In the genomic region with DNA sequence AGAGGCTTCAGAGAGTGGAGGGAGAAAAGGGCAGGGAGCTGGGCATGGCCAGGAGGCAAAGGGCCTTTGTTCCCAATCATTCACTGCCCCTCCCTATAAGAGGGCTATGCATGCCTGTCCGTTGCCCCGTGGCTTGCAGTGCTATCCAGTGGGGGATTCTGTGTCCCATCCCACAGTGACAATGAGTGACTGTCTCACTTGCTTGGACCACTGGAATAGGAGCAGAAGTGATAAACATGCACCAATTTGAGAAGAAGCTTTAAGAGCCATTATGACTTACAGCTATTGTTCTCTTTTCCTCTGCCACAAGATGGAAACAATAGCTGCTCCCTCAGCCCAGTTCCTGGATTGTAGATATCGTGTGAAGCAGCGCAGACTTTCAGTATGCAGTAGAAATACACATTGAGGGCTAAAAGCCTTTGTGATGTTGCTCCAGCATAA, we compare ENCODE assay signal across 13 cellular contexts. TPM values are rescaled to one million over a fixed set of nuclear protein-coding genes. Genes with fewer than 3 reads are reported as not detected.
DNase-seq lines count a peak whose midpoint lies in the region; ATAC-seq and TF ChIP-seq lines count a peak whose summit lies in the region.
"Had no signal": no experiment of that assay in that cellular context is flagged by ENCODE, and none has a peak within 500 bp of the region (broad histone marks: within the 10 kb centered on the region; RNA-seq: fewer than 3 reads in every experiment).

No MANE protein-coding gene starts in this region.

- H3K36me3 Mint-ChIP-seq in naive thymus-derived CD8-positive, alpha-beta T cell: no peaks in the 10 kb centered on the region
- H3K36me3 Mint-ChIP-seq: activated naive CD8-positive, alpha-beta T cell treated with anti-CD3 and anti-CD28 coated beads, Interleukin-2, amount 10 ng/mL, durations not matched to agents 7 days and 5 days; CD4-positive, alpha-beta memory T cell had no signal

- peak in 7 of 8 donors; percentile 32 to 62 (median 52) for ATAC-seq in heart right ventricle
- no peak for ATAC-seq in Right ventricle myocardium inferior
- no peak for ATAC-seq in upper lobe of left lung (ENCODE audit: low FRiP score in 2 of 2)
- ATAC-seq in naive thymus-derived CD8-positive, alpha-beta T cell: no peak
- ATAC-seq in GM19035 (IDR thresholded peaks at IDR 0.05; ENCODE audit: unreplicated experiment): no peak
- ATAC-seq: pancreas had no signal

- no peak for TF ChIP-seq EP300 in upper lobe of left lung (IDR thresholded peaks at IDR 0.05)

- WGBS in heart right ventricle, 2 donors: 56 to 58% methylated on average over 4 of the region's 4 CpGs
- 53 to 64% methylated on average over 2 to 4 of the region's 4 CpGs for WGBS in upper lobe of left lung, 2 donors

- no peaks in the 10 kb centered on the region for H3K36me3 ChIP-seq in heart right ventricle
- H3K36me3 ChIP-seq in upper lobe of left lung: no peaks in the 10 kb centered on the region
- H3K36me3 ChIP-seq: pancreas had no signal

- H3K4me3 Mint-ChIP-seq in naive thymus-derived CD8-positive, alpha-beta T cell: no peak overlapping the region
- H3K4me3 Mint-ChIP-seq: activated naive CD8-positive, alpha-beta T cell treated with anti-CD3 and anti-CD28 coated beads, Interleukin-2, amount 10 ng/mL, durations not matched to agents 7 days and 5 days; CD4-positive, alpha-beta memory T cell had no signal

- no peak overlapping the region for H3K4me3 ChIP-seq in heart right ventricle
- H3K4me3 ChIP-seq in upper lobe of left lung: no peak overlapping the region
- H3K4me3 ChIP-seq: pancreas had no signal

- DNase-seq in heart right ventricle (peak in 1 of 2 donors; percentile 46), Right ventricle myocardium inferior (ENCODE audit: missing footprints) (no peak), epidermal melanocyte (ENCODE audit: insufficient read length, low spot score) (peak; percentile 49), medulla oblongata (ENCODE audit: extremely low spot score) (peak; percentile 88), upper lobe of left lung (no peak), NCI-H128 (lab: John Stamatoyannopoulos, UW; ENCODE audit: unreplicated experiment) (no peak)
- DNase-seq in naive thymus-derived CD8-positive, alpha-beta T cell: no peak
- DNase-seq: activated naive CD8-positive, alpha-beta T cell treated with anti-CD3 and anti-CD28 coated beads, Interleukin-2, amount 10 ng/mL, durations not matched to agents 7 days and 5 days; activated T-cell treated with anti-CD3 and anti-CD28 coated beads, Interleukin-2, amount 50 U/mL, for 1 hour; CD4-positive, alpha-beta memory T cell; NCI-H226; pancreas had no signal

- no peaks in the 10 kb centered on the region for H3K9me3 Mint-ChIP-seq in naive thymus-derived CD8-positive, alpha-beta T cell
- H3K9me3 Mint-ChIP-seq: activated naive CD8-positive, alpha-beta T cell treated with anti-CD3 and anti-CD28 coated beads, Interleukin-2, amount 10 ng/mL, durations not matched to agents 7 days and 5 days; CD4-positive, alpha-beta memory T cell had no signal

- no peak for TF ChIP-seq POLR2A in upper lobe of left lung (IDR thresholded peaks at IDR 0.05)

- H3K4me1 Mint-ChIP-seq in naive thymus-derived CD8-positive, alpha-beta T cell: peaks cover 0 to 5% (median 0%) of the 10 kb centered on the region in 4 donors
- H3K4me1 Mint-ChIP-seq: CD4-positive, alpha-beta memory T cell had no signal

- POLR2A ChIA-PET in naive thymus-derived CD8-positive, alpha-beta T cell (lab: Charles Lee): no interaction called here

- H3K27ac Mint-ChIP-seq in naive thymus-derived CD8-positive, alpha-beta T cell: no peak overlapping the region
- H3K27ac Mint-ChIP-seq: activated naive CD8-positive, alpha-beta T cell treated with anti-CD3 and anti-CD28 coated beads, Interleukin-2, amount 10 ng/mL, durations not matched to agents 7 days and 5 days; CD4-positive, alpha-beta memory T cell had no signal

- intact Hi-C loops in heart right ventricle (cut with DNase I) (loop anchor here in 4 of 10 donors (2.0 to 5.0 kb wide), 4 partner anchors 35 to 45 kb away; no protein-coding TSS in a partner anchor), Right ventricle myocardium inferior (cut with DNase I) (no loop called here)

- H3K9me3 ChIP-seq in heart right ventricle: no peaks in the 10 kb centered on the region
- no peaks in the 10 kb centered on the region for H3K9me3 ChIP-seq in upper lobe of left lung
- H3K9me3 ChIP-seq: pancreas had no signal

- no peaks in the 10 kb centered on the region for H3K27me3 ChIP-seq in heart right ventricle
- no peaks in the 10 kb centered on the region for H3K27me3 ChIP-seq in upper lobe of left lung
- H3K27me3 ChIP-seq: pancreas had no signal

- peak overlapping the region in 9 of 10 donors; percentile 24 to 90 (median 78) for H3K27ac ChIP-seq in heart right ventricle
- peak overlapping the region; percentile 7 to 81 (median 34) for H3K27ac ChIP-seq in upper lobe of left lung
- H3K27ac ChIP-seq: pancreas had no signal

- peaks cover 0 to 18% (median 1%) of the 10 kb centered on the region in 5 donors for H3K27me3 Mint-ChIP-seq in naive thymus-derived CD8-positive, alpha-beta T cell
- H3K27me3 Mint-ChIP-seq: activated naive CD8-positive, alpha-beta T cell treated with anti-CD3 and anti-CD28 coated beads, Interleukin-2, amount 10 ng/mL, durations not matched to agents 7 days and 5 days had no signal

- peak in 3 of 9 donors; percentile 15 to 52 (median 35) for TF ChIP-seq CTCF in heart right ventricle (IDR thresholded peaks at IDR 0.05)
- TF ChIP-seq CTCF in upper lobe of left lung (IDR thresholded peaks at IDR 0.05): no peak

- peaks cover 21 to 98% (median 69%) of the 10 kb centered on the region in 9 donors for H3K4me1 ChIP-seq in heart right ventricle
- peaks cover 56 to 69% (median 68%) of the 10 kb centered on the region in 4 donors for H3K4me1 ChIP-seq in upper lobe of left lung
- H3K4me1 ChIP-seq: pancreas had no signal

RNA-seq across cellular contexts. Expression of a gene that starts 39.5 kb away (rescaled TPM):
- 10 to 100 TPM in 9 of 10 donors, 1 to 10 TPM in 1; 9.8 to 29.0 (median 15.6) TPM for total RNA-seq in heart right ventricle
- polyA plus RNA-seq in heart right ventricle: 10 to 100 TPM in 1 of 2 donors, 1 to 10 TPM in 1; 7.0 to 28.8 TPM
- total RNA-seq in Right ventricle myocardium inferior: 22.9 TPM
- total RNA-seq in upper lobe of left lung: 100 to 1,000 TPM in 1 of 6 donors, 10 to 100 TPM in 5; 48.2 to 115 (median 61.8) TPM
- not detected for total RNA-seq in naive thymus-derived CD8-positive, alpha-beta T cell
- not detected for polyA plus RNA-seq in naive thymus-derived CD8-positive, alpha-beta T cell
- total RNA-seq: CD4-positive, alpha-beta memory T cell had no signal
- polyA plus RNA-seq: CD4-positive, alpha-beta memory T cell had no signal

Comparison
In these comparisons a context has a peak if more than half of its experiments do, and no peak if none do; other contexts are left out.
1. ATAC-seq: peak in heart right ventricle (7 of 8); none in Right ventricle myocardium inferior (single experiment), upper lobe of left lung (0 of 2), naive thymus-derived CD8-positive, alpha-beta T cell (0 of 2) and GM19035 (single experiment).
2. DNase-seq: peak in epidermal melanocyte (single experiment) and medulla oblongata (single experiment); none in Right ventricle myocardium inferior (single experiment), upper lobe of left lung (0 of 2), NCI-H128 (single experiment) and naive thymus-derived CD8-positive, alpha-beta T cell (0 of 10).
3. RNA of a gene that starts 39.5 kb away (total RNA-seq): 48.2 to 115 TPM in upper lobe of left lung, 22.9 TPM in Right ventricle myocardium inferior (single experiment) and 9.8 to 29.0 TPM in heart right ventricle; not detected in naive thymus-derived CD8-positive, alpha-beta T cell; every median in the first group is over 4 times any median in the second.